ENCODE assay signal across 33 cellular contexts in the genomic region with DNA sequence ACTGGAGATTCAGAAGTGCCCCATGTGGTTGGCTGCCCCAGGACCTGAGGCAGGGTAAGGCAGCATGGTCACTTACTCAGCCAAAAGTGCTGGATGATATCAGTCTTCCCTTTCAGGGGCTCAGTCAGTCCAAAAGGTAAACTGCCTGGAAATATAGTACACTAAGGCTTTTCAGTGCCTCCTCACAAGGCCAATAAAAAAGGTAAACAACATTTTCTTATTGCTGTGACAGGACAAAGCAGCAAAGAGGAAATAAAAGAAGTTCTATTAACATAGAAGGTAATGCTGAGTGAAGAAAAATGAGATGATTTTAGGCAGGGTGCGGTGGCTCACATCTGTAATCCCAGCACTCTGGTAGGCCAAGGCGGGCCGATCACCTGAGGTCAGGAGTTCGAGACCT.
"Had no signal": no experiment of that assay in that cellular context is flagged by ENCODE, and none has a peak within 500 bp of the region (broad histone marks: within the 10 kb centered on the region; RNA-seq: fewer than 3 reads in every experiment).

No MANE protein-coding gene starts in this region.

- DNase-seq: Karpas-422, Kasumi-1, MG63, MM.1S, MV-4-11, NCI-H1048, NCI-H1092, NCI-H1092 treated with DMSO at 0.1 percent for 48 hours, NCI-H1105, NCI-H1105 treated with DMSO at 0.1 percent for 48 hours, NCI-H1417, NCI-H1417 treated with DMSO at 0.1 percent for 48 hours, NCI-H1436, NCI-H1436 treated with DMSO at 0.1 percent for 48 hours, NCI-H146, NCI-H1694, NCI-H1694 treated with DMSO at 0.1 percent for 48 hours, NCI-H187, NCI-H187 treated with DMSO at 0.1 percent for 48 hours, NCI-H1930, NCI-H2029, NCI-H2029 treated with DMSO at 0.1 percent for 48 hours, NCI-H2081, NCI-H2081 treated with DMSO at 0.1 percent for 48 hours, NCI-H2107, NCI-H2171, NCI-H2171 treated with DMSO at 0.1 percent for 48 hours, NCI-H2227 treated with DMSO at 0.1 percent for 48 hours, NCI-H226, NCI-H345, NCI-H446, NCI-H446 treated with DMSO at 0.1 percent for 48 hours, NCI-H510A had no signal

- H3K4me3 ChIP-seq: MG63 had no signal

- H3K36me3 ChIP-seq: MG63 had no signal

- H3K9me3 ChIP-seq: MG63 had no signal
